In the genomic region with DNA sequence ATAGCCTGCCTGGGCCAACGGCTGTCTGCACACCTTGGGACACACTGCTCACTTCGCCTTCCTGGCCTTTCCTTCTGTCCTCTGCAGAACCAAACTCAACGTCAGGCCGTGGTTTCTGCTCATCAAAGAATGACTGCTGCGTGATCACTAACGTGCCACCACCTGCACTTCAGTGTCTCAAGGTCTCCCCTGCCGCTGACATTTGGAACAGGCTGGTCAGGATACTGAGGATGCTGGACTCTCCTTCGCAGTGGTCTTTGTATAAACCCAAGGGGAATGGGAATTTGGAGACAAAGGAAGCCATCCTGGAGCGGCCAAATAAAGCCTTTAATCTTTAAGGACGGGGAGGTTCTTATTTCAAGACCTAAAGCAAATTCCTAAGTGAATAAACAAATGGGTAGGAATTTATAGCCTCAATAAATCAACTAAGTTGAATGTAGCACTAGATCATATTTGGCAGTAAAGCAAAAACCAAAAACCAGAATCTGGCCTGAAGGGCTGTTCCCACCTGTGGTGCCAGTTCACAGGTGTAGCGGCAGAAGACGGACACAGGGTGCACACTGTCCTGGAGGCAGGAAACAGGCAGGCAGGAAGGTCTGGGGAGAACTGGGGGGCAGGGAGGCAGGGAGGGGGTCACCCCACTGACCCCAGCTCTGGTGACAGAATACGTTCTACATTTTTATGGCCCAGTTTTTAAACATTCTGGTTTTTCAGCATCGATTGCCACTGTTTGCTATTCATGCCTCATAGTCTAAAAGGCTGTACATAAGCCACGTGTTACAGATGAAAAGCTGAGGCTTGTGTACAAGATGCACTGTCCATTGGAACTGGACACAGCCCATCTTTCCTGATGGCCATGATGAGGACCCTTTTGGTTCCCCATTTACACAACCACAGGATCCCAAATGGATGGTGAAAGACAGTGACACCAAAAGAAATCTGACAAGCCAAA, we compare ENCODE assay signal across 13 cellular contexts. TPM values are rescaled to one million over a fixed set of nuclear protein-coding genes. Genes with fewer than 3 reads are reported as not detected.
A peak's percentile ranks its signal among the peaks of the same experiment; 100 is the strongest.
DNase-seq lines count a peak whose midpoint lies in the region; TF ChIP-seq lines count a peak whose summit lies in the region.
"Had no signal": no experiment of that assay in that cellular context is flagged by ENCODE, and none has a peak within 500 bp of the region (broad histone marks: within the 10 kb centered on the region; RNA-seq: fewer than 3 reads in every experiment).

No MANE protein-coding gene starts in this region.

- TF ChIP-seq CTCF in CD14-positive monocyte (IDR thresholded peaks at IDR 0.05): no peak
- no peak for TF ChIP-seq CTCF in nephron progenitor cell (IDR thresholded peaks at IDR 0.05)
- no peak for TF ChIP-seq CTCF in testis (IDR thresholded peaks at IDR 0.05)

- H3K9me3 ChIP-seq in HUES64 (ENCODE audit: insufficient read depth, low read depth, low read length) (no peaks in the 10 kb centered on the region), testis (no peaks in the 10 kb centered on the region)
- H3K9me3 ChIP-seq: heart right ventricle had no signal

- peaks cover 62% of the 10 kb centered on the region for H3K4me1 ChIP-seq in HUES64 (ENCODE audit: insufficient read depth, low read length)
- H3K4me1 ChIP-seq in testis: peaks cover 5% of the 10 kb centered on the region

- peak overlapping the region; percentile 50; the same call in 1 of the 2 replicates for H3K27ac ChIP-seq in HUES64 (ENCODE audit: low read depth, low read length)
- no peak overlapping the region for H3K27ac ChIP-seq in testis

- H3K27ac Mint-ChIP-seq in CD14-positive monocyte: peak overlapping the region in 4 of 7 donors; percentile 5 to 73 (median 41)
- peak overlapping the region; percentile 76 for H3K27ac Mint-ChIP-seq in dendritic cell treated with granulocyte-macrophage colony-stimulating factor and Interleukin-4, amounts not matched to agents 40 ng/mL and 50 ng/mL, for 4 days
- peak overlapping the region; percentile 92 for H3K27ac Mint-ChIP-seq in nephron progenitor cell
- no peak overlapping the region for H3K27ac Mint-ChIP-seq in activated naive CD4-positive, alpha-beta T cell treated with anti-CD3 and anti-CD28 coated beads, Interleukin-2, amount 10 ng/mL, durations not matched to agents 7 days and 5 days

- H3K9me3 Mint-ChIP-seq in CD14-positive monocyte (peaks cover 0 to 14% (median 3%) of the 10 kb centered on the region in 7 donors), nephron progenitor cell (peaks cover 20% of the 10 kb centered on the region)
- no peaks in the 10 kb centered on the region for H3K9me3 Mint-ChIP-seq in dendritic cell treated with granulocyte-macrophage colony-stimulating factor and Interleukin-4, amounts not matched to agents 40 ng/mL and 50 ng/mL, for 4 days
- H3K9me3 Mint-ChIP-seq in activated naive CD4-positive, alpha-beta T cell treated with anti-CD3 and anti-CD28 coated beads, Interleukin-2, amount 10 ng/mL, durations not matched to agents 7 days and 5 days: peaks cover 6% of the 10 kb centered on the region

- CTCF ChIA-PET in activated naive CD4-positive, alpha-beta T cell treated with anti-CD3 and anti-CD28 coated beads, Interleukin-2, amount 10 ng/mL, durations not matched to agents 7 days and 5 days (lab: Charles Lee): no interaction called here

- no peak for TF ChIP-seq POLR2A in testis (IDR thresholded peaks at IDR 0.05)

- intact Hi-C loops in CD14-positive monocyte (cut with micrococcal nuclease): no loop called here
- intact Hi-C loops in dendritic cell treated with granulocyte-macrophage colony-stimulating factor and Interleukin-4, amounts not matched to agents 40 ng/mL and 50 ng/mL, for 4 days (cut with micrococcal nuclease): loop anchor here (5.0 kb wide), 1 partner anchor 33 kb away; no protein-coding TSS in a partner anchor
- intact Hi-C loops in testis (cut with DNase I; ENCODE audit: low total_unique reads): no loop called here

- 80% methylated on average over 15 of the region's 15 CpGs for WGBS in HUES64
- WGBS in testis, 2 donors: 68 to 74% methylated on average over 15 of the region's 15 CpGs

- H3K27me3 Mint-ChIP-seq in CD14-positive monocyte (ENCODE audit: low read depth in 3 of 3) (no peaks in the 10 kb centered on the region), nephron progenitor cell (ENCODE audit: low read depth, poor library complexity) (no peaks in the 10 kb centered on the region)
- no peaks in the 10 kb centered on the region for H3K27me3 Mint-ChIP-seq in dendritic cell treated with granulocyte-macrophage colony-stimulating factor and Interleukin-4, amounts not matched to agents 40 ng/mL and 50 ng/mL, for 4 days
- no peaks in the 10 kb centered on the region for H3K27me3 Mint-ChIP-seq in activated naive CD4-positive, alpha-beta T cell treated with anti-CD3 and anti-CD28 coated beads, Interleukin-2, amount 10 ng/mL, durations not matched to agents 7 days and 5 days

- no peak overlapping the region for H3K9ac ChIP-seq in HUES64 (ENCODE audit: low read depth, low read length)

- DNase-seq in CD14-positive monocyte (ENCODE audit: low spot score) (no peak), nephron progenitor cell (no peak), NAMALWA (ENCODE audit: low spot score) (no peak), hippocampal formation (lab: John Stamatoyannopoulos, UW) (no peak), testis (no peak)
- no peak for DNase-seq in activated naive CD4-positive, alpha-beta T cell treated with anti-CD3 and anti-CD28 coated beads, Interleukin-2, amount 10 ng/mL, durations not matched to agents 7 days and 5 days
- DNase-seq: activated CD4-positive, alpha-beta T cell treated with anti-CD3 and anti-CD28 coated beads for 48 hours; activated T-cell treated with anti-CD3 and anti-CD28 coated beads for 4 hours; heart right ventricle; NCI-H1930; NCI-H748 treated with DMSO at 0.1 percent for 48 hours had no signal

- H3K36me3 Mint-ChIP-seq in CD14-positive monocyte: peaks cover 5 to 7% of the 10 kb centered on the region in 2 donors
- peaks cover 37% of the 10 kb centered on the region for H3K36me3 Mint-ChIP-seq in dendritic cell treated with granulocyte-macrophage colony-stimulating factor and Interleukin-4, amounts not matched to agents 40 ng/mL and 50 ng/mL, for 4 days (ENCODE audit: low read depth)
- peaks cover 23% of the 10 kb centered on the region for H3K36me3 Mint-ChIP-seq in nephron progenitor cell (ENCODE audit: low read depth)
- peaks cover 6% of the 10 kb centered on the region for H3K36me3 Mint-ChIP-seq in activated naive CD4-positive, alpha-beta T cell treated with anti-CD3 and anti-CD28 coated beads, Interleukin-2, amount 10 ng/mL, durations not matched to agents 7 days and 5 days

- H3K27me3 ChIP-seq in HUES64 (ENCODE audit: insufficient read depth, low read length) (no peaks in the 10 kb centered on the region), testis (no peaks in the 10 kb centered on the region)
- H3K27me3 ChIP-seq: heart right ventricle had no signal

- H3K4me3 ChIP-seq in HUES64 (ENCODE audit: low read length) (no peak overlapping the region), testis (no peak overlapping the region)
- H3K4me3 ChIP-seq: heart right ventricle had no signal

- H3K4me3 Mint-ChIP-seq in CD14-positive monocyte: no peak overlapping the region
- no peak overlapping the region for H3K4me3 Mint-ChIP-seq in dendritic cell treated with granulocyte-macrophage colony-stimulating factor and Interleukin-4, amounts not matched to agents 40 ng/mL and 50 ng/mL, for 4 days
- peak overlapping the region; percentile 5 for H3K4me3 Mint-ChIP-seq in nephron progenitor cell
- H3K4me3 Mint-ChIP-seq in activated naive CD4-positive, alpha-beta T cell treated with anti-CD3 and anti-CD28 coated beads, Interleukin-2, amount 10 ng/mL, durations not matched to agents 7 days and 5 days: no peak overlapping the region

- H3K36me3 ChIP-seq in HUES64 (ENCODE audit: insufficient read depth, low read length): no peaks in the 10 kb centered on the region
- no peaks in the 10 kb centered on the region for H3K36me3 ChIP-seq in testis (ENCODE audit: low read depth, missing control alignments)
- H3K36me3 ChIP-seq: heart right ventricle had no signal

- H3K4me1 Mint-ChIP-seq in CD14-positive monocyte: peaks cover 18% of the 10 kb centered on the region
- H3K4me1 Mint-ChIP-seq in dendritic cell treated with granulocyte-macrophage colony-stimulating factor and Interleukin-4, amounts not matched to agents 40 ng/mL and 50 ng/mL, for 4 days (ENCODE audit: low read depth): peaks cover 73% of the 10 kb centered on the region
- H3K4me1 Mint-ChIP-seq in nephron progenitor cell: peaks cover 49% of the 10 kb centered on the region
- peaks cover 14% of the 10 kb centered on the region for H3K4me1 Mint-ChIP-seq in activated naive CD4-positive, alpha-beta T cell treated with anti-CD3 and anti-CD28 coated beads, Interleukin-2, amount 10 ng/mL, durations not matched to agents 7 days and 5 days

RNA-seq across cellular contexts. Expression of gene ABHD12, which starts 36.6 kb away (rescaled TPM):
- polyA plus RNA-seq in CD14-positive monocyte (10 to 100 TPM; 32.1 to 34.5 TPM), testis (ENCODE audit: insufficient read depth, low read depth, low replicate concordance) (40.8 TPM)
- polyA plus RNA-seq in HUES64 (2013, experiment 1 of 2): 42.1 TPM
- polyA plus RNA-seq in HUES64 (2013, experiment 2 of 2): 39.9 TPM
- total RNA-seq in testis: 10 to 100 TPM; 47.5 to 51.5 TPM

RNA-seq across cellular contexts. Expression of gene GINS1, which starts 53.4 kb away (rescaled TPM):
- polyA plus RNA-seq in CD14-positive monocyte (under 1 TPM; 0.28 to 0.48 TPM), testis (ENCODE audit: insufficient read depth, low read depth, low replicate concordance) (19.9 TPM)
- 41.1 TPM for polyA plus RNA-seq in HUES64 (2013, experiment 1 of 2)
- polyA plus RNA-seq in HUES64 (2013, experiment 2 of 2): 42.5 TPM
- 10 to 100 TPM; 14.2 to 23.7 TPM for total RNA-seq in testis

Comparison
In these comparisons a context has a peak if more than half of its experiments do, and no peak if none do; other contexts are left out.
1. RNA of gene GINS1, which starts 53.4 kb away (polyA plus RNA-seq): 19.9 TPM in testis (single experiment); 0.28 to 0.48 TPM in CD14-positive monocyte; every median in the first group is over 10 times any median in the second.